ENCODE assay signal across 26 cellular contexts in the genomic region with DNA sequence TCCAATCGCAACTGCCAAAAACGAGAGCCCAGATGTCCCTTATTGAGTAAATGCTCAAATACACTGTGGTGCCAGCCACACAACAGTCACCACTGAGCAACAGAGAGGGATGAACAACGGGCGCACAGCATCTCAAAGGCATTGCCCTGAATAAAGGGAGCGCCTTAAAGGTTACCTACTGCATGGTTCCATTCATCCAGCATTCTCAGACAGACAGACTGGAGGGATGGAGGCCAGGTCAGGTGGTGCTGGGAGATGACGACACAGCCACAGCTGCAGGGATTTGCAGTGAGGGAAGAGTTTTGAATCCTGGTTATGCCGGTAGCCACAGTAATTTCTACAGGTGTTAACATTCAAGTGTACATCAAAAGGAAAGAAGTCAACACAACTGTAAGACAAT.
"Had no signal": no experiment of that assay in that cellular context is flagged by ENCODE, and none has a peak within 500 bp of the region (broad histone marks: within the 10 kb centered on the region; RNA-seq: fewer than 3 reads in every experiment).

No MANE protein-coding gene starts in this region.

- H3K9ac ChIP-seq: parathyroid adenoma had no signal

- H3K27ac Mint-ChIP-seq: immature natural killer cell; naive thymus-derived CD8-positive, alpha-beta T cell; progenitor cell of endocrine pancreas; stimulated activated naive B cell treated with anti-CD40 and anti-IgM and Interleukin-4, amounts not matched to agents 10 μg/mL and 1 μg/mL and 100 μg/mL, for 72 hours had no signal

- H3K36me3 ChIP-seq: left lung, lower lobe of right lung, neutrophil, right atrium auricular region, stomach, suprapubic skin, thoracic aorta, tibial artery, upper lobe of right lung had no signal

- H3K36me3 Mint-ChIP-seq: immature natural killer cell; naive thymus-derived CD8-positive, alpha-beta T cell; stimulated activated naive B cell treated with anti-CD40 and anti-IgM and Interleukin-4, amounts not matched to agents 10 μg/mL and 1 μg/mL and 100 μg/mL, for 72 hours had no signal

- H2AFZ ChIP-seq: parathyroid adenoma had no signal

- DNase-seq: immature natural killer cell; kidney; left colon; left lung; lower lobe of right lung; mammary epithelial cell; naive thymus-derived CD8-positive, alpha-beta T cell; occipital lobe; stimulated activated CD4-positive, alpha-beta T cell treated with anti-CD3 and anti-CD28 coated beads, Interleukin-12 subunit alpha, Interleukin-12 subunit beta, amount 100 ng/mL, for 4 hours; stimulated activated CD4-positive, alpha-beta T cell treated with anti-CD3 and anti-CD28 coated beads, Interleukin-15, amount 100 ng/mL, for 24 hours; stimulated activated CD4-positive, alpha-beta T cell treated with anti-CD3 and anti-CD28 coated beads, Interleukin-2, amount 100 ng/mL, for 24 hours; stimulated activated CD4-positive, alpha-beta T cell treated with anti-CD3 and anti-CD28 coated beads, Interleukin-4, amount 100 ng/mL, for 1 hour; stimulated activated naive B cell treated with anti-CD40 and anti-IgM and Interleukin-4, amounts not matched to agents 10 μg/mL and 1 μg/mL and 100 μg/mL, for 72 hours; stimulated activated naive CD8-positive, alpha-beta T cell treated with anti-CD3 and anti-CD28 coated beads, Interleukin-15, Interleukin-2, amounts not matched to agents 100 U/mL and 50 U/mL, for 24 hours; stomach; tibial artery; upper lobe of right lung had no signal

- H3K4me1 Mint-ChIP-seq: immature natural killer cell; naive thymus-derived CD8-positive, alpha-beta T cell; stimulated activated naive B cell treated with anti-CD40 and anti-IgM and Interleukin-4, amounts not matched to agents 10 μg/mL and 1 μg/mL and 100 μg/mL, for 72 hours had no signal

- H3K27me3 Mint-ChIP-seq: naive thymus-derived CD8-positive, alpha-beta T cell; stimulated activated naive B cell treated with anti-CD40 and anti-IgM and Interleukin-4, amounts not matched to agents 10 μg/mL and 1 μg/mL and 100 μg/mL, for 72 hours had no signal

- H3K4me1 ChIP-seq: left lung, lower lobe of right lung, parathyroid adenoma, right atrium auricular region, upper lobe of right lung had no signal

- H3K27me3 ChIP-seq: left lung, neutrophil, right atrium auricular region, stomach, suprapubic skin, tibial artery, upper lobe of right lung had no signal

- H3K9me3 Mint-ChIP-seq: naive thymus-derived CD8-positive, alpha-beta T cell; nephron; stimulated activated naive B cell treated with anti-CD40 and anti-IgM and Interleukin-4, amounts not matched to agents 10 μg/mL and 1 μg/mL and 100 μg/mL, for 72 hours had no signal

- H3K27ac ChIP-seq: left lung, lower lobe of right lung, neutrophil, parathyroid adenoma, right atrium auricular region, skin epidermis, stomach, suprapubic skin, thoracic aorta, tibial artery, upper lobe of right lung had no signal

- H3K9me3 ChIP-seq: left lung, lower lobe of right lung, neutrophil, right atrium auricular region, stomach, suprapubic skin, thoracic aorta, tibial artery, upper lobe of right lung had no signal

- H3K4me3 ChIP-seq: left lung, lower lobe of right lung, right atrium auricular region, skin epidermis, stomach, suprapubic skin, thoracic aorta, tibial artery, upper lobe of right lung had no signal

- H3K4me3 Mint-ChIP-seq: immature natural killer cell; naive thymus-derived CD8-positive, alpha-beta T cell; nephron; neural crest cell; stimulated activated naive B cell treated with anti-CD40 and anti-IgM and Interleukin-4, amounts not matched to agents 10 μg/mL and 1 μg/mL and 100 μg/mL, for 72 hours had no signal
